ENCODE assay signal across 1 cellular context in genomic region chr16:77273-77806, GRCh38.
TF ChIP-seq lines count a peak whose summit lies in the region.

No MANE protein-coding gene starts in this region.

TF ChIP-seq in HepG2, 621 proteins besides CTCF, POLR2A, EP300 and RAD21 (continued from another document and continues in another):
- no peak for TF ChIP-seq FUBP1 (CRISPR knock-in tag; IDR thresholded peaks at IDR 0.05; ENCODE audit: borderline replicate concordance)
- TF ChIP-seq DNMT1 (CRISPR knock-in tag; IDR thresholded peaks at IDR 0.05): no peak
- no peak for TF ChIP-seq ZFYVE20 (CRISPR knock-in tag; IDR thresholded peaks at IDR 0.05; ENCODE audit: borderline replicate concordance, low read depth)
- TF ChIP-seq AHDC1 (CRISPR knock-in tag; IDR thresholded peaks at IDR 0.05; ENCODE audit: borderline replicate concordance): 0 out of 2 replicates have a peak, but pooled peaks have one; percentile 33
- TF ChIP-seq CHCHD3 (CRISPR knock-in tag; IDR thresholded peaks at IDR 0.05): no peak
- no peak for TF ChIP-seq WIZ (CRISPR knock-in tag; IDR thresholded peaks at IDR 0.05)
- TF ChIP-seq ZFP91 (CRISPR knock-in tag; IDR thresholded peaks at IDR 0.05; ENCODE audit: borderline replicate concordance): 0 out of 2 replicates have a peak, but pooled peaks have one; percentile 26
- TF ChIP-seq TEAD3 (CRISPR knock-in tag; optimal IDR thresholded peaks at IDR 0.05; ENCODE audit: borderline replicate concordance): no peak
- no peak for TF ChIP-seq IRF2 (CRISPR knock-in tag; IDR thresholded peaks at IDR 0.05)
- no peak for TF ChIP-seq ETV6 (CRISPR knock-in tag; conservative IDR thresholded peaks at IDR 0.05)
- no peak for TF ChIP-seq SRSF1 (optimal IDR thresholded peaks at IDR 0.05; ENCODE audit: low read depth, low read length)
- TF ChIP-seq SAP130 (CRISPR knock-in tag; IDR thresholded peaks at IDR 0.05; ENCODE audit: low read depth): no peak
- no peak for TF ChIP-seq MTA3 (CRISPR knock-in tag; IDR thresholded peaks at IDR 0.05)
- no peak for TF ChIP-seq JDP2 (CRISPR knock-in tag; IDR thresholded peaks at IDR 0.05; ENCODE audit: borderline replicate concordance)
- TF ChIP-seq DRAP1 (CRISPR knock-in tag; IDR thresholded peaks at IDR 0.05): no peak
- no peak for TF ChIP-seq ZNF674 (CRISPR knock-in tag; IDR thresholded peaks at IDR 0.05; ENCODE audit: low read depth)
- TF ChIP-seq ZNF318 (CRISPR knock-in tag; IDR thresholded peaks at IDR 0.05): no peak
- no peak for TF ChIP-seq ZNF652 (CRISPR knock-in tag; IDR thresholded peaks at IDR 0.05; ENCODE audit: borderline replicate concordance, low read depth)
- no peak for TF ChIP-seq ZBTB39 (CRISPR knock-in tag; IDR thresholded peaks at IDR 0.05)
- no peak for TF ChIP-seq SCMH1 (CRISPR knock-in tag; IDR thresholded peaks at IDR 0.05; ENCODE audit: borderline replicate concordance)
- TF ChIP-seq FOXO4 (CRISPR knock-in tag; conservative IDR thresholded peaks at IDR 0.05): no peak
- TF ChIP-seq ZNF567 (CRISPR knock-in tag; IDR thresholded peaks at IDR 0.05; ENCODE audit: borderline replicate concordance): no peak
- no peak for TF ChIP-seq ZBTB1 (CRISPR knock-in tag; IDR thresholded peaks at IDR 0.05; ENCODE audit: borderline replicate concordance)
- no peak for TF ChIP-seq ZNF451 (CRISPR knock-in tag; IDR thresholded peaks at IDR 0.05)
- TF ChIP-seq ZBTB26 (CRISPR knock-in tag; IDR thresholded peaks at IDR 0.05; ENCODE audit: borderline replicate concordance): no peak
- TF ChIP-seq ZNF512B (CRISPR knock-in tag; IDR thresholded peaks at IDR 0.05; ENCODE audit: borderline replicate concordance): no peak
- TF ChIP-seq TP53 (CRISPR knock-in tag; conservative IDR thresholded peaks at IDR 0.05): no peak
